11 cellular contexts compared by ENCODE assay signal in the genomic region with DNA sequence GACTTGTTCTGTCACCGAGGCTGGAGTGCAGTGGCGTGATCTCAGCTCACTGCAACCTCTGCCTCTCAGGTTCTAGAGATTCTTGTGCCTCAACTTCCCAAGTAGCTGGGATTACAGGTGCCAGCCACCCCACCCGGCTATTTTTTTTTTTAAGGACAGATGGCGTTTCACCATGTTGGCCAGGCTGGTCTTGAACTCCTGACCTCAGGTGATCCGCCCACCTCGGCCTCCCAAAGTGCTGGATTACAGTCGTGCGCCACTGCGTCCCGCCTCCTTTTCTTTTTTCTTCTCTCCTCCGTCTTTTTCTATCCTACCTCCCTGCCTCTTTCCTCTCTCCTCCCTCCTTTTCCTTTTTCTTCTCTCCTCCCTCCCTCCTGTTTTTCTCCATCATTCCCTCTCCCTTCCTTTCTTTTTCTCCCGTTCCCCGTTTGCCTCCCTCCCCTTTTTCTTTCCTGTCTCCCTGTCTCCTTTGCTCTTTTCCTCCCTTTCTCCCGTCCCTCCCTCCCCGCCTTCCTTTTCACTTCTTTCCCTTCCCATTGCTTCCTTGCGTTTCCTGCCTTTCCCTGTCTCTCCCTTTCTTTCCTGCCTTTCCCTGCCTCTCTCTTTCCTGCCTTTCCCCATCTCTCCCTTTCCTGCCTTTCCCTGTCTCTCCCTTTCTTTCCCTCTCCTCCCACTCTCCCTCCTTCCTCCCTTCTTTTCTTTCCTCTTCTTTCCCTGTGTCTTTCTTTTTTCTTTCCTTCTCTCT. TPM values are rescaled to one million over a fixed set of nuclear protein-coding genes. Genes with fewer than 3 reads are reported as not detected.
DNase-seq lines count a peak whose midpoint lies in the region; ATAC-seq and TF ChIP-seq lines count a peak whose summit lies in the region.
"Had no signal": no experiment of that assay in that cellular context is flagged by ENCODE, and none has a peak within 500 bp of the region (broad histone marks: within the 10 kb centered on the region; RNA-seq: fewer than 3 reads in every experiment).

No MANE protein-coding gene starts in this region.

- no peaks in the 10 kb centered on the region for H3K9me3 Mint-ChIP-seq in activated CD8-positive, alpha-beta memory T cell treated with anti-CD3 and anti-CD28 coated beads, Interleukin-2, amount 10 ng/mL, durations not matched to agents 7 days and 5 days (ENCODE audit: low read depth)
- no peaks in the 10 kb centered on the region for H3K9me3 Mint-ChIP-seq in activated T-helper 2 cell treated with anti-CD3 and anti-CD28 coated beads, Interferon-gamma antibody, Interleukin-2, Interleukin-4, amounts not matched to agents 10 μg/mL and 5 μg/mL and 100 μg/mL, durations not matched to agents 14 hours and 24 hours and 36 hours

- no peaks in the 10 kb centered on the region for H3K4me1 ChIP-seq in iPS-20b (ENCODE audit: insufficient read depth, low read length)
- H3K4me1 ChIP-seq in thyroid gland: peaks cover 31 to 33% of the 10 kb centered on the region in 2 donors

- H3K9me3 ChIP-seq in iPS-20b (ENCODE audit: insufficient read depth, low read depth, low read length): no peaks in the 10 kb centered on the region
- no peaks in the 10 kb centered on the region for H3K9me3 ChIP-seq in thyroid gland

- peak overlapping the region; percentile 94; the same call in 1 of the 2 replicates for H3K4me3 ChIP-seq in iPS-20b (ENCODE audit: low read length)
- no peak overlapping the region for H3K4me3 ChIP-seq in thyroid gland (replicated peaks in 1 of 3)

- 56 to 71% methylated on average over 16 of the region's 16 CpGs for WGBS in thyroid gland, 2 donors

- H3K4me3 Mint-ChIP-seq in activated CD8-positive, alpha-beta memory T cell treated with anti-CD3 and anti-CD28 coated beads, Interleukin-2, amount 10 ng/mL, durations not matched to agents 7 days and 5 days: peak overlapping the region; percentile 94
- peak overlapping the region; percentile 93 for H3K4me3 Mint-ChIP-seq in activated T-helper 2 cell treated with anti-CD3 and anti-CD28 coated beads, Interferon-gamma antibody, Interleukin-2, Interleukin-4, amounts not matched to agents 10 μg/mL and 5 μg/mL and 100 μg/mL, durations not matched to agents 14 hours and 24 hours and 36 hours (ENCODE audit: low read depth)

- peak overlapping the region; percentile 76 for H3K27ac Mint-ChIP-seq in activated CD8-positive, alpha-beta memory T cell treated with anti-CD3 and anti-CD28 coated beads, Interleukin-2, amount 10 ng/mL, durations not matched to agents 7 days and 5 days
- peak overlapping the region; percentile 86 for H3K27ac Mint-ChIP-seq in activated T-helper 2 cell treated with anti-CD3 and anti-CD28 coated beads, Interferon-gamma antibody, Interleukin-2, Interleukin-4, amounts not matched to agents 10 μg/mL and 5 μg/mL and 100 μg/mL, durations not matched to agents 14 hours and 24 hours and 36 hours

- no peak for ATAC-seq in activated CD8-positive, alpha-beta memory T cell treated with anti-CD3 and anti-CD28 coated beads, Interleukin-2, amount 10 ng/mL, durations not matched to agents 7 days and 5 days
- no peak for ATAC-seq in GM21367 (IDR thresholded peaks at IDR 0.05; ENCODE audit: unreplicated experiment)

- H3K36me3 Mint-ChIP-seq in activated CD8-positive, alpha-beta memory T cell treated with anti-CD3 and anti-CD28 coated beads, Interleukin-2, amount 10 ng/mL, durations not matched to agents 7 days and 5 days: peaks cover 30% of the 10 kb centered on the region
- H3K36me3 Mint-ChIP-seq in activated T-helper 2 cell treated with anti-CD3 and anti-CD28 coated beads, Interferon-gamma antibody, Interleukin-2, Interleukin-4, amounts not matched to agents 10 μg/mL and 5 μg/mL and 100 μg/mL, durations not matched to agents 14 hours and 24 hours and 36 hours (ENCODE audit: low read depth): peaks cover 47% of the 10 kb centered on the region

- intact Hi-C loops in activated T-helper 2 cell treated with anti-CD3 and anti-CD28 coated beads, Interferon-gamma antibody, Interleukin-2, Interleukin-4, amounts not matched to agents 10 μg/mL and 5 μg/mL and 100 μg/mL, durations not matched to agents 14 hours and 24 hours and 36 hours (cut with micrococcal nuclease): loop anchor here (2.0 to 5.0 kb wide), 5 partner anchors 71 to 1075 kb away; partner anchors contain the start of genes AKAP17A, GTPBP6 and P2RY8
- intact Hi-C loops in thyroid gland (cut with DNase I): loop anchor here (10.0 kb wide), 1 partner anchor 201 kb away; the partner anchor contains the start of gene AKAP17A

- H3K36me3 ChIP-seq in iPS-20b (ENCODE audit: insufficient read depth, low read depth, low read length) (peaks cover 59% of the 10 kb centered on the region), thyroid gland (peaks cover 14 to 17% of the 10 kb centered on the region in 2 donors)

- peaks cover 43% of the 10 kb centered on the region for H3K4me1 Mint-ChIP-seq in activated CD8-positive, alpha-beta memory T cell treated with anti-CD3 and anti-CD28 coated beads, Interleukin-2, amount 10 ng/mL, durations not matched to agents 7 days and 5 days
- H3K4me1 Mint-ChIP-seq in activated T-helper 2 cell treated with anti-CD3 and anti-CD28 coated beads, Interferon-gamma antibody, Interleukin-2, Interleukin-4, amounts not matched to agents 10 μg/mL and 5 μg/mL and 100 μg/mL, durations not matched to agents 14 hours and 24 hours and 36 hours (ENCODE audit: low read depth): peaks cover 15% of the 10 kb centered on the region

- H3K9ac ChIP-seq in iPS-20b (ENCODE audit: low read depth, low read length): no peak overlapping the region; the same call in 1 of the 2 replicates

- no peak overlapping the region for H3K27ac ChIP-seq in iPS-20b (ENCODE audit: low read length)
- H3K27ac ChIP-seq in thyroid gland: peak overlapping the region; percentile 18 to 99 (median 51)

- no peaks in the 10 kb centered on the region for H3K27me3 Mint-ChIP-seq in activated CD8-positive, alpha-beta memory T cell treated with anti-CD3 and anti-CD28 coated beads, Interleukin-2, amount 10 ng/mL, durations not matched to agents 7 days and 5 days
- H3K27me3 Mint-ChIP-seq in activated T-helper 2 cell treated with anti-CD3 and anti-CD28 coated beads, Interferon-gamma antibody, Interleukin-2, Interleukin-4, amounts not matched to agents 10 μg/mL and 5 μg/mL and 100 μg/mL, durations not matched to agents 14 hours and 24 hours and 36 hours (ENCODE audit: low read depth): no peaks in the 10 kb centered on the region

- no peak for TF ChIP-seq CTCF in thyroid gland (IDR thresholded peaks at IDR 0.05)

- CTCF ChIA-PET in activated CD8-positive, alpha-beta memory T cell treated with anti-CD3 and anti-CD28 coated beads, Interleukin-2, amount 10 ng/mL, durations not matched to agents 7 days and 5 days (lab: Charles Lee): no interaction called here

- H3K27me3 ChIP-seq in iPS-20b (ENCODE audit: insufficient read depth, low read length): no peaks in the 10 kb centered on the region
- no peaks in the 10 kb centered on the region for H3K27me3 ChIP-seq in thyroid gland

- no peak for TF ChIP-seq POLR2A in thyroid gland (IDR thresholded peaks at IDR 0.05)

- DNase-seq in activated CD8-positive, alpha-beta memory T cell treated with anti-CD3 and anti-CD28 coated beads, Interleukin-2, amount 10 ng/mL, durations not matched to agents 7 days and 5 days: no peak
- no peak for DNase-seq in activated CD8-positive, alpha-beta memory T cell treated with anti-CD3 and anti-CD28 coated beads for 24 hours
- DNase-seq in activated T-helper 2 cell treated with anti-CD3 and anti-CD28 coated beads, Interferon-gamma antibody, Interleukin-2, Interleukin-4, amounts not matched to agents 10 μg/mL and 5 μg/mL and 100 μg/mL, durations not matched to agents 14 hours and 24 hours and 36 hours (ENCODE audit: low spot score): no peak
- DNase-seq in thyroid gland (no peak), cerebellar cortex (ENCODE audit: low spot score) (no peak), inferior parietal cortex (ENCODE audit: extremely low spot score) (no peak)
- DNase-seq: kidney glomerular epithelial cell; stimulated activated CD4-positive, alpha-beta T cell treated with anti-CD3 and anti-CD28 coated beads, Interleukin-2, amount 100 ng/mL, for 48 hours had no signal

RNA-seq across cellular contexts. Expression of gene SLC25A6, which starts 2.1 kb away (rescaled TPM):
- total RNA-seq in activated CD8-positive, alpha-beta memory T cell treated with anti-CD3 and anti-CD28 coated beads, Interleukin-2, amount 10 ng/mL, durations not matched to agents 7 days and 5 days: 100 to 1,000 TPM; 204 to 235 TPM
- total RNA-seq in activated T-helper 2 cell treated with anti-CD3 and anti-CD28 coated beads, Interferon-gamma antibody, Interleukin-2, Interleukin-4, amounts not matched to agents 10 μg/mL and 5 μg/mL and 100 μg/mL, durations not matched to agents 14 hours and 24 hours and 36 hours: 318 and 325 TPM in 2 replicates
- total RNA-seq in thyroid gland: 100 to 1,000 TPM; 219 to 397 (median 320) TPM

RNA-seq across cellular contexts. Expression of gene IL3RA, which starts 57.5 kb away (rescaled TPM):
- 1 to 10 TPM; 2.8 to 3.1 TPM for total RNA-seq in activated CD8-positive, alpha-beta memory T cell treated with anti-CD3 and anti-CD28 coated beads, Interleukin-2, amount 10 ng/mL, durations not matched to agents 7 days and 5 days
- total RNA-seq in activated T-helper 2 cell treated with anti-CD3 and anti-CD28 coated beads, Interferon-gamma antibody, Interleukin-2, Interleukin-4, amounts not matched to agents 10 μg/mL and 5 μg/mL and 100 μg/mL, durations not matched to agents 14 hours and 24 hours and 36 hours: 6.8 and 7.4 TPM in 2 replicates
- total RNA-seq in thyroid gland: 1 to 10 TPM in 3 of 4 donors, under 1 TPM in 1; 0.89 to 4.5 (median 3.3) TPM
- total RNA-seq: RPMI7951 had no signal

RNA-seq across cellular contexts. Expression of gene ASMTL, which starts 58.7 kb away (rescaled TPM):
- 10 to 100 TPM; 39.9 to 44.7 TPM for total RNA-seq in activated CD8-positive, alpha-beta memory T cell treated with anti-CD3 and anti-CD28 coated beads, Interleukin-2, amount 10 ng/mL, durations not matched to agents 7 days and 5 days
- total RNA-seq in activated T-helper 2 cell treated with anti-CD3 and anti-CD28 coated beads, Interferon-gamma antibody, Interleukin-2, Interleukin-4, amounts not matched to agents 10 μg/mL and 5 μg/mL and 100 μg/mL, durations not matched to agents 14 hours and 24 hours and 36 hours: 41.8 and 42.6 TPM in 2 replicates
- 10 to 100 TPM; 29.7 to 56.1 (median 42.4) TPM for total RNA-seq in thyroid gland
